ENCODE assay signal across 14 cellular contexts in genomic region chr12:46259713-46260112, GRCh38. TPM values are rescaled to one million over a fixed set of nuclear protein-coding genes. Genes with fewer than 3 reads are reported as not detected.
DNase-seq lines count a peak whose midpoint lies in the region; ATAC-seq and TF ChIP-seq lines count a peak whose summit lies in the region.
"Had no signal": no experiment of that assay in that cellular context is flagged by ENCODE, and none has a peak within 500 bp of the region (broad histone marks: within the 10 kb centered on the region; RNA-seq: fewer than 3 reads in every experiment).

No MANE protein-coding gene starts in this region.

- no peak for TF ChIP-seq CTCF in right atrium auricular region (IDR thresholded peaks at IDR 0.05)

- no peak for ATAC-seq in left cardiac atrium
- no peak for ATAC-seq in HG03442 (IDR thresholded peaks at IDR 0.05; ENCODE audit: unreplicated experiment)

- no peak overlapping the region for H3K4me3 ChIP-seq in right atrium auricular region
- no peak overlapping the region for H3K4me3 ChIP-seq in muscle layer of duodenum (ENCODE audit: low read depth in 1 of 2, low read length in 2 of 2)
- H3K4me3 ChIP-seq: adrenal gland had no signal

- H3K4me1 ChIP-seq in right atrium auricular region: peaks cover 0 to 29% of the 10 kb centered on the region in 2 donors
- peaks cover 0 to 33% of the 10 kb centered on the region in 2 donors for H3K4me1 ChIP-seq in muscle layer of duodenum (ENCODE audit: control insufficient read depth in 1 of 2, insufficient read depth in 2 of 2, low read length in 2 of 2)
- H3K4me1 ChIP-seq: adrenal gland had no signal

- H3K9me3 ChIP-seq in right atrium auricular region (no peaks in the 10 kb centered on the region), muscle layer of duodenum (ENCODE audit: control insufficient read depth in 1 of 2, low read length in 2 of 2) (no peaks in the 10 kb centered on the region)
- H3K9me3 ChIP-seq: adrenal gland had no signal

- H3K27me3 ChIP-seq in right atrium auricular region: no peaks in the 10 kb centered on the region
- no peaks in the 10 kb centered on the region for H3K27me3 ChIP-seq in muscle layer of duodenum (ENCODE audit: low read depth, low read length)
- H3K27me3 ChIP-seq: adrenal gland had no signal

- H3K36me3 ChIP-seq in right atrium auricular region (no peaks in the 10 kb centered on the region), muscle layer of duodenum (ENCODE audit: control insufficient read depth in 1 of 2, insufficient read depth in 2 of 2, low read length in 2 of 2) (no peaks in the 10 kb centered on the region)
- H3K36me3 ChIP-seq: adrenal gland had no signal

- H3K27ac ChIP-seq in right atrium auricular region (peak overlapping the region; percentile 29 to 72), muscle layer of duodenum (ENCODE audit: low read length) (peak overlapping the region; percentile 58)
- H3K27ac ChIP-seq: adrenal gland, KMS-11, WERI-Rb-1 had no signal

- intact Hi-C loops in left cardiac atrium (cut with DNase I): no loop called here

- no peak for DNase-seq in right atrium auricular region (ENCODE audit: low spot score)
- DNase-seq in left cardiac atrium: no peak
- peak; percentile 42 for DNase-seq in amniotic epithelial cell (ENCODE audit: low read depth)
- DNase-seq in medulla oblongata (ENCODE audit: extremely low spot score): no peak
- no peak for DNase-seq in NCI-H146 treated with DMSO at 0.1 percent for 48 hours (lab: John Stamatoyannopoulos, UW; ENCODE audit: unreplicated experiment)
- no peak for DNase-seq in activated CD8-positive, alpha-beta memory T cell treated with anti-CD3 and anti-CD28 coated beads, Interleukin-2, amount 50 U/mL, for 4 hours
- DNase-seq: adrenal gland, GDM1, NCI-H1694 treated with DMSO at 0.1 percent for 48 hours, NCI-H510A treated with DMSO at 0.1 percent for 48 hours, WERI-Rb-1 had no signal

RNA-seq across cellular contexts. Expression of gene SLC38A1, which starts 9.1 kb away (rescaled TPM):
- total RNA-seq in right atrium auricular region (100 to 1,000 TPM in 1 of 2 donors, 10 to 100 TPM in 1; 79.6 to 116 TPM), left cardiac atrium (100 to 1,000 TPM in 1 of 2 donors, 10 to 100 TPM in 1; 74.6 to 172 TPM)
